In genomic region chr1:11934295-11935039, GRCh38 we compare ENCODE assay signal across 8 cellular contexts. TPM values are rescaled to one million over a fixed set of nuclear protein-coding genes. Genes with fewer than 3 reads are reported as not detected.
DNase-seq lines count a peak whose midpoint lies in the region; ATAC-seq and TF ChIP-seq lines count a peak whose summit lies in the region.

TSS of gene PLOD1 (plus strand) at chr1:11934717. CDS start at chr1:11934780, 63 bp downstream.

- peak; percentile 70 for DNase-seq in AG09319 (ENCODE audit: extremely low read depth, low read depth)
- DNase-seq in NCI-H526 (lab: John Stamatoyannopoulos, UW), result peak; percentile 14 to 78
- DNase-seq in activated CD4-positive, alpha-beta T cell treated with anti-CD3 and anti-CD28 coated beads for 48 hours, result peak; percentile 88
- peak; percentile 95 for DNase-seq in colonic mucosa
- peak; percentile 94 for DNase-seq in left kidney (ENCODE audit: low read depth, low spot score)
- DNase-seq in stimulated activated CD4-positive, alpha-beta T cell treated with anti-CD3 and anti-CD28 coated beads, Interleukin-1b, Interleukin-23, amount 100 ng/mL, for 4 hours (ENCODE audit: low read depth in 2 of 2), result peak; percentile 78 to 86

- H3K4me1 ChIP-seq in colonic mucosa, result peaks cover 13% of the 10 kb centered on the region

- peak; percentile 89 for TF ChIP-seq POLR2A in GM18951 (IDR thresholded peaks at IDR 0.05; ENCODE audit: extremely low read depth, insufficient read depth, insufficient read length)

- no peaks in the 10 kb centered on the region for H3K9me3 ChIP-seq in colonic mucosa

- TF ChIP-seq CTCF in AG09319 (IDR thresholded peaks at IDR 0.05; ENCODE audit: low read depth, low read length) (no peak), colonic mucosa (IDR thresholded peaks at IDR 0.05) (no peak)

- in situ Hi-C loops in GM18951 (cut with MboI; ENCODE audit: low sequenced_read_pairs, unreplicated experiment), result no loop called here

- peak within 1 kb of the TSS; percentile 81 for H3K4me3 ChIP-seq in colonic mucosa

- peak within 1 kb of the TSS; percentile 81 for H3K27ac ChIP-seq in colonic mucosa

- no peaks in the 10 kb centered on the region for H3K27me3 ChIP-seq in colonic mucosa

- intact Hi-C loops in colonic mucosa (cut with DNase I), result no loop called here

- ATAC-seq in HG03196 (IDR thresholded peaks at IDR 0.05; ENCODE audit: unreplicated experiment), result peak; percentile 86

- peak within 1 kb of the TSS; percentile 71 to 88 for H3K9ac ChIP-seq in colonic mucosa (ENCODE audit: low read depth in 2 of 2, low read length in 2 of 2)

- H3K36me3 ChIP-seq in colonic mucosa, result no peaks in the 10 kb centered on the region

RNA-seq across cellular contexts. Expression of gene PLOD1, which starts in this region (rescaled TPM):
- 10 to 100 TPM; 72.5 to 83.9 TPM for total RNA-seq in colonic mucosa

Comparison
In these comparisons a context has a peak if more than half of its experiments do, and no peak if none do; other contexts are left out.
1. Peak in every context shown above with its lines: DNase-seq, ATAC-seq, H3K4me3 ChIP-seq and H3K27ac ChIP-seq.